11 cellular contexts compared by ENCODE assay signal in the genomic region with DNA sequence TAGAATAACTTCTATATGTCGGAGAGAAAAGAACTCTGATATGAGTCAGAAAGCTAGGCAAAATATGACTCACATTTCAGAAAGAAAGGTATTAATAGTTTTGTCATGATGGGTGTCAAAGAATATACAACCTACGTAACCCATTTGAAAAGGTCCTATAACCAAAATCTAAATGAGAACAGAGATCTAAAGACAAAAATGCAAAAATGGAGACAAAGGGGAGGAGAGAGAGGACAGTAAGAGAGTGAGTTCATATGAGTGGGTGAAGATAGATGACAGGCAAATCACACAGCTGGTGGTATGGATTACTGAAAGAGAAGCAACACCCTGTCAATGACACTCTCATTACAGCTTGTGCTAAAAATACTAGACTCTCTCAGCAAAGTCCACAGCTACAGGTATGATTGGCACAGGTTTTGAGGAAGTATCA. TPM values are rescaled to one million over a fixed set of nuclear protein-coding genes. Genes with fewer than 3 reads are reported as not detected.
DNase-seq lines count a peak whose midpoint lies in the region; ATAC-seq and TF ChIP-seq lines count a peak whose summit lies in the region.
"Had no signal": no experiment of that assay in that cellular context is flagged by ENCODE, and none has a peak within 500 bp of the region (broad histone marks: within the 10 kb centered on the region; RNA-seq: fewer than 3 reads in every experiment).

No MANE protein-coding gene starts in this region.

- no peaks in the 10 kb centered on the region for H3K27me3 ChIP-seq in mammary epithelial cell (ENCODE audit: insufficient read depth, low read length)
- H3K27me3 ChIP-seq: neutrophil had no signal

- H3K9me3 Mint-ChIP-seq in glutamatergic neuron (ENCODE audit: unreplicated experiment) (no peaks in the 10 kb centered on the region), CD14-positive monocyte (no peaks in the 10 kb centered on the region)

- H3K4me2 ChIP-seq in mammary epithelial cell (ENCODE audit: insufficient read depth, low read depth, low read length) = no peak overlapping the region

- H3K4me1 Mint-ChIP-seq in glutamatergic neuron (ENCODE audit: low read depth, unreplicated experiment) = peaks cover 4% of the 10 kb centered on the region
- H3K4me1 Mint-ChIP-seq in CD14-positive monocyte = peaks cover 2% of the 10 kb centered on the region

- in situ Hi-C loops in mammary epithelial cell (cut with MboI; ENCODE audit: low sequenced_read_pairs in 2 of 2) = no loop called here

- no peak overlapping the region for H3K4me3 Mint-ChIP-seq in glutamatergic neuron (ENCODE audit: unreplicated experiment)
- no peak overlapping the region for H3K4me3 Mint-ChIP-seq in CD14-positive monocyte

- H3K4me3 ChIP-seq in mammary epithelial cell (replicated peaks in 1 of 3; ENCODE audit: insufficient read depth in 1 of 3, low read depth in 2 of 3, low read length in 3 of 3) = no peak overlapping the region

- CTCF ChIA-PET in mammary epithelial cell (lab: Charles Lee; ENCODE audit: low non-redundant PET) = no interaction called here

- H3K27ac Mint-ChIP-seq in glutamatergic neuron (ENCODE audit: unreplicated experiment) (no peak overlapping the region), CD14-positive monocyte (no peak overlapping the region)

- no peaks in the 10 kb centered on the region for H3K36me3 Mint-ChIP-seq in glutamatergic neuron (ENCODE audit: unreplicated experiment)
- peaks cover 42 to 73% of the 10 kb centered on the region in 2 donors for H3K36me3 Mint-ChIP-seq in CD14-positive monocyte

- WGBS in mammary epithelial cell (ENCODE audit: low coverage, missing lambda C conversion rate) = 95% methylated on average over 2 of the region's 2 CpGs

- H3K27ac ChIP-seq in mammary epithelial cell (ENCODE audit: insufficient read depth, low read depth, low read length) = no peak overlapping the region
- H3K27ac ChIP-seq: neutrophil had no signal

- no peaks in the 10 kb centered on the region for H3K4me1 ChIP-seq in mammary epithelial cell (ENCODE audit: insufficient read depth, low read length)

- BruUV-seq in mammary epithelial cell (replicated peaks; lab: Mats Ljungman, UMichigan) = no TSS peak

- dilution Hi-C loops in mammary epithelial cell (cut with HindIII; ENCODE audit: low sequenced_read_pairs) = no loop called here

- intact Hi-C loops in CD14-positive monocyte (cut with micrococcal nuclease) (no loop called here), mammary epithelial cell (cut with micrococcal nuclease) (no loop called here)

- H3K27me3 Mint-ChIP-seq in glutamatergic neuron (ENCODE audit: unreplicated experiment) (no peaks in the 10 kb centered on the region), CD14-positive monocyte (ENCODE audit: low read depth in 3 of 3) (no peaks in the 10 kb centered on the region)

- no peak overlapping the region for H2AFZ ChIP-seq in mammary epithelial cell (ENCODE audit: low read depth, low read length)

- H4K20me1 ChIP-seq in mammary epithelial cell (ENCODE audit: insufficient read depth, low read length) = no peaks in the 10 kb centered on the region

- TF ChIP-seq POLR2A in erythroblast (IDR thresholded peaks at IDR 0.05; ENCODE audit: low read length) = no peak

- TF ChIP-seq CTCF in glutamatergic neuron (IDR thresholded peaks at IDR 0.05; ENCODE audit: partially characterized antibody, unreplicated experiment) (no peak), CD14-positive monocyte (IDR thresholded peaks at IDR 0.05) (no peak), mammary epithelial cell (conservative IDR thresholded peaks at IDR 0.05 in 1 of 2, IDR thresholded peaks at IDR 0.05 in 1 of 2; ENCODE audit: extremely low read depth in 1 of 2, insufficient read depth in 1 of 2, low read depth in 1 of 2, low read length in 2 of 2) (no peak)

- ATAC-seq in GM18861 (IDR thresholded peaks at IDR 0.05; ENCODE audit: unreplicated experiment) = peak; percentile 82
- peak; percentile 86 for ATAC-seq in GM21515 (IDR thresholded peaks at IDR 0.05; ENCODE audit: unreplicated experiment)
- peak; percentile 95 for ATAC-seq in HG03378 (IDR thresholded peaks at IDR 0.05; ENCODE audit: unreplicated experiment)

- DNase-seq in erythroblast (lab: John Stamatoyannopoulos, UW) = peak; percentile 22 to 37
- DNase-seq in glutamatergic neuron = no peak
- DNase-seq in CD14-positive monocyte (ENCODE audit: low spot score) = no peak
- no peak for DNase-seq in NCI-H226
- no peak for DNase-seq in mammary epithelial cell
- DNase-seq: NCI-H1930, substantia nigra had no signal

- H3K79me2 ChIP-seq in mammary epithelial cell (ENCODE audit: insufficient read depth, low read length) = no peaks in the 10 kb centered on the region

- no peaks in the 10 kb centered on the region for H3K9me3 ChIP-seq in mammary epithelial cell (replicated peaks; ENCODE audit: insufficient read depth, low read length)
- H3K9me3 ChIP-seq: neutrophil had no signal

- H3K9ac ChIP-seq in mammary epithelial cell (ENCODE audit: insufficient read depth, low read length) = no peak overlapping the region

- peaks cover 17% of the 10 kb centered on the region for H3K36me3 ChIP-seq in mammary epithelial cell (ENCODE audit: insufficient read depth, low read length)

RNA-seq across cellular contexts. Expression of gene ANKMY2, which starts 25.6 kb away (rescaled TPM):
- total RNA-seq in glutamatergic neuron (ENCODE audit: unreplicated experiment) (9.4 TPM), mammary epithelial cell (10 to 100 TPM; 11.0 to 24.3 TPM)
- polyA plus RNA-seq in CD14-positive monocyte (1 to 10 TPM; 4.8 to 7.5 TPM), mammary epithelial cell (11.3 TPM)
- 12.1 TPM for polyA minus RNA-seq in mammary epithelial cell

RNA-seq across cellular contexts. Expression of gene BZW2, which starts 26.0 kb away (rescaled TPM):
- total RNA-seq in glutamatergic neuron (ENCODE audit: unreplicated experiment) (86.7 TPM), mammary epithelial cell (10 to 100 TPM; 66.2 to 75.0 TPM)
- polyA plus RNA-seq in CD14-positive monocyte (10 to 100 TPM; 36.4 to 45.2 TPM), mammary epithelial cell (74.2 TPM)
- polyA minus RNA-seq in mammary epithelial cell = 38.2 TPM

Comparison
In these comparisons a context has a peak if more than half of its experiments do, and no peak if none do; other contexts are left out.
1. DNase-seq: peak in erythroblast (2 of 2); none in glutamatergic neuron (single experiment), CD14-positive monocyte (single experiment), NCI-H226 (single experiment) and mammary epithelial cell (single experiment).
2. Peak in every context shown above with its lines, with median percentiles within 50 percentile points of each other: ATAC-seq.